25 cellular contexts compared by ENCODE assay signal in genomic region chr7:105637755-105638154, GRCh38. TPM values are rescaled to one million over a fixed set of nuclear protein-coding genes. Genes with fewer than 3 reads are reported as not detected.
DNase-seq lines count a peak whose midpoint lies in the region; ATAC-seq, FAIRE-seq and TF ChIP-seq lines count a peak whose summit lies in the region.
"Had no signal": no experiment of that assay in that cellular context is flagged by ENCODE, and none has a peak within 500 bp of the region (broad histone marks: within the 10 kb centered on the region; RNA-seq: fewer than 3 reads in every experiment).

No MANE protein-coding gene starts in this region.

- H3K9ac ChIP-seq in iPS-18a (ENCODE audit: low read length): peak overlapping the region; percentile 82

- intact Hi-C loops in uterus (cut with DNase I; ENCODE audit: low total_unique reads): no loop called here

- no peak for FAIRE-seq in H54 (lab: Jason Lieb, UNC)

- peaks cover 17% of the 10 kb centered on the region for H3K36me3 Mint-ChIP-seq in chondrocyte (ENCODE audit: low read depth)

- ATAC-seq in HG03469 (IDR thresholded peaks at IDR 0.05; ENCODE audit: unreplicated experiment): no peak
- ATAC-seq: gastrocnemius medialis had no signal

- peaks cover 31% of the 10 kb centered on the region for H3K36me3 ChIP-seq in iPS-18a (ENCODE audit: control insufficient read depth, low read depth, low read length)
- H3K36me3 ChIP-seq in uterus: no peaks in the 10 kb centered on the region

- H3K9me3 Mint-ChIP-seq in chondrocyte (ENCODE audit: low read depth): no peaks in the 10 kb centered on the region
- H3K9me3 Mint-ChIP-seq: CD4-positive, alpha-beta T cell; nephron had no signal

- H3K4me3 ChIP-seq in iPS-18a (ENCODE audit: low read length) (peak overlapping the region; percentile 80), uterus (no peak overlapping the region)
- H3K4me3 ChIP-seq: ascending aorta, colonic mucosa, gastrocnemius medialis, right atrium auricular region, stomach had no signal

- DNase-seq in DMS53 (lab: John Stamatoyannopoulos, UW) (peak; percentile 99), NCI-H187 (lab: John Stamatoyannopoulos, UW) (peak; percentile 34 to 51), NCI-H69 (lab: John Stamatoyannopoulos, UW) (peak; percentile 79), H54 (ENCODE audit: insufficient read length, low spot score) (no peak), chondrocyte (ENCODE audit: low spot score) (no peak), uterus (no peak)
- DNase-seq: activated gamma-delta T cell treated with Interleukin-2 at 50 U/mL for 16 hours; CD4-positive, alpha-beta T cell; colonic mucosa; gastrocnemius medialis; islet precursor cell; Karpas-422; mesenchymal stem cell; NCI-H2171; SIG-M5; stomach had no signal

- no peak overlapping the region for H3K4me3 Mint-ChIP-seq in chondrocyte (ENCODE audit: unreplicated experiment)
- H3K4me3 Mint-ChIP-seq: CD4-positive, alpha-beta T cell had no signal

- TF ChIP-seq CTCF in chondrocyte (IDR thresholded peaks at IDR 0.05) (no peak), uterus (IDR thresholded peaks at IDR 0.05) (no peak)

- H3K27me3 ChIP-seq in iPS-18a (ENCODE audit: control insufficient read depth, insufficient read depth, low read length) (no peaks in the 10 kb centered on the region), uterus (no peaks in the 10 kb centered on the region)
- H3K27me3 ChIP-seq: ascending aorta, colonic mucosa, gastrocnemius medialis, right atrium auricular region, stomach had no signal

- TF ChIP-seq POLR2A in H54 (IDR thresholded peaks at IDR 0.05; ENCODE audit: low read depth, low read length): no peak
- no peak for TF ChIP-seq POLR2A in uterus (IDR thresholded peaks at IDR 0.05)

- H3K4me1 ChIP-seq in iPS-18a (ENCODE audit: control insufficient read depth, low read depth, low read length): peaks cover 46% of the 10 kb centered on the region
- no peaks in the 10 kb centered on the region for H3K4me1 ChIP-seq in uterus
- H3K4me1 ChIP-seq: ascending aorta, colonic mucosa, gastrocnemius medialis, right atrium auricular region had no signal

- no peaks in the 10 kb centered on the region for H3K27me3 Mint-ChIP-seq in chondrocyte (ENCODE audit: low read depth)
- H3K27me3 Mint-ChIP-seq: CD4-positive, alpha-beta T cell had no signal

- no peak overlapping the region for H3K27ac Mint-ChIP-seq in chondrocyte (ENCODE audit: unreplicated experiment)
- H3K27ac Mint-ChIP-seq: CD4-positive, alpha-beta T cell had no signal

- H3K4me1 Mint-ChIP-seq in chondrocyte (ENCODE audit: low read depth): peaks cover 7% of the 10 kb centered on the region

- H3K9me3 ChIP-seq in iPS-18a (ENCODE audit: control insufficient read depth, low read depth, low read length): no peaks in the 10 kb centered on the region
- no peaks in the 10 kb centered on the region for H3K9me3 ChIP-seq in uterus
- H3K9me3 ChIP-seq: ascending aorta, colonic mucosa, gastrocnemius medialis, right atrium auricular region, stomach had no signal

- peak overlapping the region; percentile 96 for H3K27ac ChIP-seq in iPS-18a (ENCODE audit: low read length)
- no peak overlapping the region for H3K27ac ChIP-seq in uterus
- H3K27ac ChIP-seq: ascending aorta, colonic mucosa, gastrocnemius medialis, right atrium auricular region had no signal

RNA-seq across cellular contexts. Expression of gene EFCAB10, which starts 56.5 kb away (rescaled TPM):
- total RNA-seq in chondrocyte (not detected in 3 replicates), uterus (1 to 10 TPM in 1 of 4 donors, not detected in 3; 2.6 TPM)
- total RNA-seq: A673, ascending aorta, colonic mucosa, epithelial cell of proximal tubule, gastrocnemius medialis, OCI-LY7, right atrium auricular region, ureter had no signal

Comparison
In these comparisons a context has a peak if more than half of its experiments do, and no peak if none do; other contexts are left out.
1. DNase-seq: peak in DMS53 (single experiment), NCI-H187 (2 of 2) and NCI-H69 (single experiment); none in H54 (single experiment), chondrocyte (single experiment) and uterus (0 of 2).